8 cellular contexts compared by ENCODE assay signal in genomic region chr17:7839890-7840260, GRCh38. TPM values are rescaled to one million over a fixed set of nuclear protein-coding genes. Genes with fewer than 3 reads are reported as not detected.
DNase-seq lines count a peak whose midpoint lies in the region; ATAC-seq and TF ChIP-seq lines count a peak whose summit lies in the region.

No MANE protein-coding gene starts in this region.

- DNase-seq in activated CD4-positive, alpha-beta T cell treated with anti-CD3 and anti-CD28 coated beads for 48 hours: peak; percentile 50
- DNase-seq in activated CD4-positive, alpha-beta T cell treated with anti-CD3 and anti-CD28 coated beads, Interleukin-2, amount 50 U/mL, for 4 hours: no peak
- DNase-seq in OCI-LY7 (ENCODE audit: low spot score): peak; percentile 91
- no peak for DNase-seq in epithelial cell of prostate (ENCODE audit: low read depth, low spot score)
- no peak for DNase-seq in stimulated activated effector memory CD8-positive, alpha-beta T cell treated with anti-CD3 and anti-CD28 coated beads, Interleukin-12 subunit alpha, Interleukin-12 subunit beta, amount 100 ng/mL, for 72 hours (ENCODE audit: low spot score in 2 of 2)
- DNase-seq in middle frontal gyrus (ENCODE audit: extremely low spot score, low spot score): no peak
- no peak for DNase-seq in NCI-H2171 (lab: John Stamatoyannopoulos, UW)

- no peaks in the 10 kb centered on the region for H3K9me3 ChIP-seq in OCI-LY7 (ENCODE audit: low read length)

- no peaks in the 10 kb centered on the region for H3K9me3 Mint-ChIP-seq in stimulated activated effector memory CD8-positive, alpha-beta T cell treated with anti-CD3 and anti-CD28 coated beads, Interleukin-12 subunit alpha, Interleukin-12 subunit beta, amount 100 ng/mL, for 72 hours

- peak overlapping the region; percentile 92 for H3K27ac ChIP-seq in OCI-LY7 (ENCODE audit: low read depth, low read length, poor library complexity, severe bottlenecking)
- H3K27ac ChIP-seq in epithelial cell of prostate: peak overlapping the region; percentile 100

- no TSS peak for BruUV-seq in OCI-LY7 (replicated peaks; lab: Mats Ljungman, UMichigan)

- no peak for TF ChIP-seq CTCF in OCI-LY7 (conservative IDR thresholded peaks at IDR 0.05; ENCODE audit: low read length)

- H3K79me2 ChIP-seq in OCI-LY7 (ENCODE audit: insufficient read depth, low read depth, low read length): peaks cover 47% of the 10 kb centered on the region; the same call in 1 of the 2 replicates

- peak overlapping the region; percentile 79 for H3K4me3 ChIP-seq in OCI-LY7 (ENCODE audit: low read depth, low read length, poor library complexity, severe bottlenecking)

- peak overlapping the region; percentile 80 for H3K4me3 Mint-ChIP-seq in stimulated activated effector memory CD8-positive, alpha-beta T cell treated with anti-CD3 and anti-CD28 coated beads, Interleukin-12 subunit alpha, Interleukin-12 subunit beta, amount 100 ng/mL, for 72 hours

- H4K20me1 ChIP-seq in OCI-LY7 (ENCODE audit: insufficient read depth, low read length): peaks cover 13% of the 10 kb centered on the region; the same call in 1 of the 2 replicates

- CTCF ChIA-PET in OCI-LY7 (lab: Charles Lee; ENCODE audit: unreplicated experiment): no interaction called here

- H3K4me1 Mint-ChIP-seq in stimulated activated effector memory CD8-positive, alpha-beta T cell treated with anti-CD3 and anti-CD28 coated beads, Interleukin-12 subunit alpha, Interleukin-12 subunit beta, amount 100 ng/mL, for 72 hours: peaks cover 74% of the 10 kb centered on the region

- peak overlapping the region; percentile 95 for H3K4me2 ChIP-seq in OCI-LY7 (ENCODE audit: low read length)

- H3K36me3 ChIP-seq in OCI-LY7 (ENCODE audit: insufficient read depth, low read length): peaks cover 12% of the 10 kb centered on the region; the same call in 1 of the 2 replicates

- H2AFZ ChIP-seq in OCI-LY7 (ENCODE audit: low read length): no peak overlapping the region

- POLR2A ChIA-PET in OCI-LY7 (lab: Charles Lee): no interaction called here

- no peak for ATAC-seq in stimulated activated effector memory CD8-positive, alpha-beta T cell treated with anti-CD3 and anti-CD28 coated beads, Interleukin-12 subunit alpha, Interleukin-12 subunit beta, amount 100 ng/mL, for 72 hours
- ATAC-seq in GM21737 (IDR thresholded peaks at IDR 0.05; ENCODE audit: unreplicated experiment): no peak

- no peaks in the 10 kb centered on the region for H3K9me2 ChIP-seq in OCI-LY7 (ENCODE audit: insufficient read depth, low read length)

- peak overlapping the region; percentile 98 for H3K27ac Mint-ChIP-seq in stimulated activated effector memory CD8-positive, alpha-beta T cell treated with anti-CD3 and anti-CD28 coated beads, Interleukin-12 subunit alpha, Interleukin-12 subunit beta, amount 100 ng/mL, for 72 hours

- intact Hi-C loops in OCI-LY7 (cut with micrococcal nuclease; ENCODE audit: unreplicated experiment): loop anchor here (5.0 to 10.0 kb wide), 6 partner anchors 153 to 588 kb away; partner anchors contain the start of genes CTDNEP1, ELP5, HES7 and PER1

- H3K36me3 Mint-ChIP-seq in stimulated activated effector memory CD8-positive, alpha-beta T cell treated with anti-CD3 and anti-CD28 coated beads, Interleukin-12 subunit alpha, Interleukin-12 subunit beta, amount 100 ng/mL, for 72 hours: peaks cover 33% of the 10 kb centered on the region

- peaks cover 40% of the 10 kb centered on the region for H3K4me1 ChIP-seq in OCI-LY7 (ENCODE audit: insufficient read depth, low read length, poor library complexity, severe bottlenecking)

RNA-seq across cellular contexts. Expression of gene KDM6B, which starts 5.9 kb away (rescaled TPM):
- 4.4 and 10.0 TPM in 2 replicates for total RNA-seq in OCI-LY7 (2014; rRNA removed; shearing (Covaris generic))
- 46.4 and 62.9 TPM in 2 replicates for total RNA-seq in OCI-LY7 (2022)

RNA-seq across cellular contexts. Expression of gene TMEM88, which starts 15.0 kb away (rescaled TPM):
- 0.41 TPM in 1 of 2 replicates, not detected in the other for total RNA-seq in OCI-LY7 (2014; rRNA removed; shearing (Covaris generic))
- 3.8 and 4.0 TPM in 2 replicates for total RNA-seq in OCI-LY7 (2022)

RNA-seq across cellular contexts. Expression of gene NAA38, which starts 17.5 kb away (rescaled TPM):
- 168 and 205 TPM in 2 replicates for total RNA-seq in OCI-LY7 (2014; rRNA removed; shearing (Covaris generic))
- 149 and 153 TPM in 2 replicates for total RNA-seq in OCI-LY7 (2022)

RNA-seq across cellular contexts. Expression of gene CYB5D1, which starts 17.9 kb away (rescaled TPM):
- total RNA-seq in OCI-LY7 (2014; rRNA removed; shearing (Covaris generic)): 16.9 and 18.1 TPM in 2 replicates
- total RNA-seq in OCI-LY7 (2022): 19.3 and 24.8 TPM in 2 replicates

RNA-seq across cellular contexts. Expression of gene CHD3, which starts 48.7 kb away (rescaled TPM):
- 42.5 and 59.6 TPM in 2 replicates for total RNA-seq in OCI-LY7 (2014; rRNA removed; shearing (Covaris generic))
- 124 and 126 TPM in 2 replicates for total RNA-seq in OCI-LY7 (2022)

Comparison
In these comparisons a context has a peak if more than half of its experiments do, and no peak if none do; other contexts are left out.
1. DNase-seq: peak in activated CD4-positive, alpha-beta T cell treated with anti-CD3 and anti-CD28 coated beads for 48 hours (single experiment) and OCI-LY7 (single experiment); none in activated CD4-positive, alpha-beta T cell treated with anti-CD3 and anti-CD28 coated beads, Interleukin-2, amount 50 U/mL, for 4 hours (0 of 2), epithelial cell of prostate (single experiment), stimulated activated effector memory CD8-positive, alpha-beta T cell treated with anti-CD3 and anti-CD28 coated beads, Interleukin-12 subunit alpha, Interleukin-12 subunit beta, amount 100 ng/mL, for 72 hours (0 of 2), middle frontal gyrus (single experiment) and NCI-H2171 (single experiment).